In the genomic region with DNA sequence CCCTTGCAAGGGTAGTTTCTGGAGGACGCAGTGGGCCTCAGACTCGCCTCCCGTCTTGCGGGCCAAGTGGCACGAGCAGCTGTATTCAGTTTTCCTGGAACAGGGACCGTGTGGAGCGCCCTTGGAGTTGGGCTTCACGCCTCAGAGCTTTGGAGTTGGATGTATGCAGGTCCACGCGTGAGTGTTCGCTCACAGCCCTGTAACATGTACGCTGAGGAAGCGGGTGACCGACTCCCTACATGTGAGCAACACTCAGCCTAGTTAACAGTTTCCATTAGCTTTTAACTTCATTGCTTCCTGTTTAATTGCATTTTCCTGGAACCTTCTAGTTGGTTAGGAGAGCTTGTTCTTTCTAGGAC, we compare ENCODE assay signal across 8 cellular contexts. TPM values are rescaled to one million over a fixed set of nuclear protein-coding genes. Genes with fewer than 3 reads are reported as not detected.
DNase-seq lines count a peak whose midpoint lies in the region; ATAC-seq and TF ChIP-seq lines count a peak whose summit lies in the region.

No MANE protein-coding gene starts in this region.

- peak; percentile 20 for DNase-seq in AG20443 (ENCODE audit: low spot score)
- peak; percentile 11 for DNase-seq in HK-2 (ENCODE audit: unreplicated experiment)
- DNase-seq in activated CD4-positive, alpha-beta T cell treated with anti-CD3 and anti-CD28 coated beads, Interleukin-2, amount 10 ng/mL, durations not matched to agents 24 days and 14 days: peak; percentile 80
- no peak for DNase-seq in esophagus squamous epithelium (lab: John Stamatoyannopoulos, UW)
- no peak for DNase-seq in neural crest cell (ENCODE audit: low read depth, low spot score)
- DNase-seq in GM19240 (ENCODE audit: insufficient read length, low spot score): no peak
- no peak for DNase-seq in NCI-H2081 treated with DMSO at 0.1 percent for 48 hours (lab: John Stamatoyannopoulos, UW)

- intact Hi-C loops in activated CD4-positive, alpha-beta T cell treated with anti-CD3 and anti-CD28 coated beads, Interleukin-2, amount 10 ng/mL, durations not matched to agents 24 days and 14 days (cut with micrococcal nuclease): loop anchor here (1.0 to 5.0 kb wide), 4 partner anchors 40 to 1525 kb away; a partner anchor contains a TSS
- intact Hi-C loops in esophagus squamous epithelium (cut with DNase I): loop anchor here (10.0 kb wide), 1 partner anchor 57 kb away; no protein-coding TSS in a partner anchor

- no peak for ATAC-seq in GM18861 (IDR thresholded peaks at IDR 0.05; ENCODE audit: unreplicated experiment)

- no peaks in the 10 kb centered on the region for H3K27me3 Mint-ChIP-seq in activated CD4-positive, alpha-beta T cell treated with anti-CD3 and anti-CD28 coated beads, Interleukin-2, amount 10 ng/mL, durations not matched to agents 24 days and 14 days
- no peaks in the 10 kb centered on the region for H3K27me3 Mint-ChIP-seq in neural crest cell (ENCODE audit: low read depth)

- no peaks in the 10 kb centered on the region for H3K27me3 ChIP-seq in esophagus squamous epithelium

- H3K4me3 ChIP-seq in esophagus squamous epithelium: peak overlapping the region; percentile 74 to 86 (median 81)

- peak overlapping the region; percentile 96 for H3K27ac Mint-ChIP-seq in activated CD4-positive, alpha-beta T cell treated with anti-CD3 and anti-CD28 coated beads, Interleukin-2, amount 10 ng/mL, durations not matched to agents 24 days and 14 days
- peak overlapping the region; percentile 98 for H3K27ac Mint-ChIP-seq in neural crest cell (ENCODE audit: unreplicated experiment)

- no peaks in the 10 kb centered on the region for H3K9me3 ChIP-seq in esophagus squamous epithelium

- peaks cover 15 to 85% (median 32%) of the 10 kb centered on the region in 3 donors for H3K4me1 ChIP-seq in esophagus squamous epithelium

- H3K27ac ChIP-seq in esophagus squamous epithelium: peak overlapping the region; percentile 93 to 97 (median 94)

- peak overlapping the region; percentile 94 for H3K4me3 Mint-ChIP-seq in activated CD4-positive, alpha-beta T cell treated with anti-CD3 and anti-CD28 coated beads, Interleukin-2, amount 10 ng/mL, durations not matched to agents 24 days and 14 days
- H3K4me3 Mint-ChIP-seq in neural crest cell: peak overlapping the region; percentile 92

- no peak for TF ChIP-seq CTCF in esophagus squamous epithelium (IDR thresholded peaks at IDR 0.05)
- no peak for TF ChIP-seq CTCF in neural crest cell (conservative IDR thresholded peaks at IDR 0.05)

- no peak for TF ChIP-seq POLR2A in esophagus squamous epithelium (IDR thresholded peaks at IDR 0.05)

- H3K4me1 Mint-ChIP-seq in activated CD4-positive, alpha-beta T cell treated with anti-CD3 and anti-CD28 coated beads, Interleukin-2, amount 10 ng/mL, durations not matched to agents 24 days and 14 days: peaks cover 60% of the 10 kb centered on the region
- H3K4me1 Mint-ChIP-seq in neural crest cell: peaks cover 51% of the 10 kb centered on the region

- peaks cover 5% of the 10 kb centered on the region for H3K9me3 Mint-ChIP-seq in activated CD4-positive, alpha-beta T cell treated with anti-CD3 and anti-CD28 coated beads, Interleukin-2, amount 10 ng/mL, durations not matched to agents 24 days and 14 days
- peaks cover 2% of the 10 kb centered on the region for H3K9me3 Mint-ChIP-seq in neural crest cell

- H3K36me3 ChIP-seq in esophagus squamous epithelium: no peaks in the 10 kb centered on the region

- 0% methylated on average over 7 to 8 of the region's 14 CpGs for WGBS in esophagus squamous epithelium, 2 donors

- H3K36me3 Mint-ChIP-seq in activated CD4-positive, alpha-beta T cell treated with anti-CD3 and anti-CD28 coated beads, Interleukin-2, amount 10 ng/mL, durations not matched to agents 24 days and 14 days (ENCODE audit: low read depth): peaks cover 10% of the 10 kb centered on the region
- peaks cover 2% of the 10 kb centered on the region for H3K36me3 Mint-ChIP-seq in neural crest cell (ENCODE audit: low read depth)

RNA-seq across cellular contexts. Expression of a gene that starts 0.7 kb away (rescaled TPM):
- total RNA-seq in activated CD4-positive, alpha-beta T cell treated with anti-CD3 and anti-CD28 coated beads, Interleukin-2, amount 10 ng/mL, durations not matched to agents 24 days and 14 days: 57.8 and 60.2 TPM in 2 replicates
- 100 to 1,000 TPM in 1 of 4 donors, 10 to 100 TPM in 3; 60.5 to 118 (median 79.0) TPM for total RNA-seq in esophagus squamous epithelium
- total RNA-seq in neural crest cell: 66.7 and 68.8 TPM in 2 replicates

Comparison
In these comparisons a context has a peak if more than half of its experiments do, and no peak if none do; other contexts are left out.
1. DNase-seq: peak in AG20443 (single experiment), HK-2 (single experiment) and activated CD4-positive, alpha-beta T cell treated with anti-CD3 and anti-CD28 coated beads, Interleukin-2, amount 10 ng/mL, durations not matched to agents 24 days and 14 days (single experiment); none in esophagus squamous epithelium (single experiment), neural crest cell (single experiment), GM19240 (single experiment) and NCI-H2081 treated with DMSO at 0.1 percent for 48 hours (single experiment).